ENCODE assay signal across 22 cellular contexts in genomic region chr7:74351836-74352235, GRCh38.
"Had no signal": no experiment of that assay in that cellular context is flagged by ENCODE, and none has a peak within 500 bp of the region (broad histone marks: within the 10 kb centered on the region; RNA-seq: fewer than 3 reads in every experiment).

No MANE protein-coding gene starts in this region.

- ATAC-seq: effector memory CD8-positive, alpha-beta T cell; gastrocnemius medialis; left lung; lower lobe of right lung; naive thymus-derived CD4-positive, alpha-beta T cell; psoas muscle; right cardiac atrium had no signal

- H3K4me3 Mint-ChIP-seq: effector memory CD8-positive, alpha-beta T cell; memory B cell; naive thymus-derived CD4-positive, alpha-beta T cell; nephron; neural progenitor cell; type B pancreatic cell had no signal

- H3K9me3 Mint-ChIP-seq: effector memory CD8-positive, alpha-beta T cell; neural progenitor cell; type B pancreatic cell had no signal

- DNase-seq: cortex of kidney; effector memory CD8-positive, alpha-beta T cell; foreskin fibroblast; gastrocnemius medialis; kidney; left lung; lower lobe of right lung; naive thymus-derived CD4-positive, alpha-beta T cell; posterior cingulate gyrus; psoas muscle; small intestine; stimulated activated CD4-positive, alpha-beta T cell treated with anti-CD3 and anti-CD28 coated beads, Interleukin-15, amount 100 ng/mL, for 24 hours; stimulated activated CD4-positive, alpha-beta T cell treated with anti-CD3 and anti-CD28 coated beads, Interleukin-4, amount 100 ng/mL, for 1 hour; stimulated activated CD8-positive, alpha-beta memory T cell treated with anti-CD3 and anti-CD28 coated beads, Interleukin-4, amount 100 ng/mL, for 48 hours; stimulated activated naive CD4-positive, alpha-beta T cell treated with Interleukin-2 at 50 U/mL for 16 hours; stomach; tibial artery had no signal

- H3K4me1 Mint-ChIP-seq: memory B cell; naive thymus-derived CD4-positive, alpha-beta T cell; neural progenitor cell had no signal

- H3K27me3 Mint-ChIP-seq: effector memory CD8-positive, alpha-beta T cell; memory B cell; naive thymus-derived CD4-positive, alpha-beta T cell; type B pancreatic cell had no signal

- H3K27ac Mint-ChIP-seq: effector memory CD8-positive, alpha-beta T cell; memory B cell; naive thymus-derived CD4-positive, alpha-beta T cell; nephron; neural progenitor cell; type B pancreatic cell had no signal
